8 cellular contexts compared by ENCODE assay signal in genomic region chr1:36321119-36321951, GRCh38. TPM values are rescaled to one million over a fixed set of nuclear protein-coding genes. Genes with fewer than 3 reads are reported as not detected.
DNase-seq lines count a peak whose midpoint lies in the region; ATAC-seq and TF ChIP-seq lines count a peak whose summit lies in the region.

No MANE protein-coding gene starts in this region.

- DNase-seq in activated CD4-positive, CD25-positive, alpha-beta regulatory T cell (lab: John Stamatoyannopoulos, UW) = no peak
- DNase-seq in activated T-helper 1 cell treated with anti-CD3 and anti-CD28 coated beads, Interleukin-12 subunit alpha, Interleukin-12 subunit beta, Interleukin-2, Interleukin-4 antibody, amounts not matched to agents 30 ng/mL and 10 ng/mL and 1 ng/mL, durations not matched to agents 14 hours and 24 hours and 36 hours (ENCODE audit: low spot score) = no peak
- DNase-seq in cardiac muscle cell (ENCODE audit: low read depth in 1 of 2, low spot score in 1 of 2) (peak; percentile 92 to 97), prostate gland (ENCODE audit: low spot score) (no peak), SKM-1 treated with dmso at 0.1 percent for 144 hours (lab: John Stamatoyannopoulos, UW; ENCODE audit: unreplicated experiment) (no peak), DMS79 (lab: John Stamatoyannopoulos, UW) (no peak)

- TF ChIP-seq CTCF in cardiac muscle cell (IDR thresholded peaks at IDR 0.05; ENCODE audit: low read depth, low read length) = no peak
- TF ChIP-seq CTCF in prostate gland (IDR thresholded peaks at IDR 0.05) = no peak

- H3K27me3 ChIP-seq in cardiac muscle cell (no peaks in the 10 kb centered on the region), prostate gland (replicated peaks; ENCODE audit: insufficient read depth) (no peaks in the 10 kb centered on the region)

- H3K27ac ChIP-seq in cardiac muscle cell = peak overlapping the region; percentile 83
- peak overlapping the region; percentile 30 to 87 for H3K27ac ChIP-seq in prostate gland

- TF ChIP-seq POLR2A in prostate gland (IDR thresholded peaks at IDR 0.05) = no peak

- intact Hi-C loops in activated T-helper 1 cell treated with anti-CD3 and anti-CD28 coated beads, Interleukin-12 subunit alpha, Interleukin-12 subunit beta, Interleukin-2, Interleukin-4 antibody, amounts not matched to agents 30 ng/mL and 10 ng/mL and 1 ng/mL, durations not matched to agents 14 hours and 24 hours and 36 hours (cut with micrococcal nuclease) = loop anchor here (1.0 to 5.0 kb wide), 2 partner anchors 48 to 66 kb away; partner anchors contain the start of gene STK40
- intact Hi-C loops in prostate gland (cut with DNase I) = no loop called here

- peaks cover 2% of the 10 kb centered on the region for H3K36me3 Mint-ChIP-seq in activated T-helper 1 cell treated with anti-CD3 and anti-CD28 coated beads, Interleukin-12 subunit alpha, Interleukin-12 subunit beta, Interleukin-2, Interleukin-4 antibody, amounts not matched to agents 30 ng/mL and 10 ng/mL and 1 ng/mL, durations not matched to agents 14 hours and 24 hours and 36 hours (ENCODE audit: low read depth)

- peak overlapping the region; percentile 48 for H3K27ac Mint-ChIP-seq in activated T-helper 1 cell treated with anti-CD3 and anti-CD28 coated beads, Interleukin-12 subunit alpha, Interleukin-12 subunit beta, Interleukin-2, Interleukin-4 antibody, amounts not matched to agents 30 ng/mL and 10 ng/mL and 1 ng/mL, durations not matched to agents 14 hours and 24 hours and 36 hours

- peaks cover 2% of the 10 kb centered on the region for H3K27me3 Mint-ChIP-seq in activated T-helper 1 cell treated with anti-CD3 and anti-CD28 coated beads, Interleukin-12 subunit alpha, Interleukin-12 subunit beta, Interleukin-2, Interleukin-4 antibody, amounts not matched to agents 30 ng/mL and 10 ng/mL and 1 ng/mL, durations not matched to agents 14 hours and 24 hours and 36 hours (ENCODE audit: insufficient read depth)

- WGBS in prostate gland = 51% methylated on average over 59 of the region's 59 CpGs

- no peaks in the 10 kb centered on the region for H3K36me3 ChIP-seq in cardiac muscle cell
- no peaks in the 10 kb centered on the region for H3K36me3 ChIP-seq in prostate gland

- peak; percentile 12 to 27 for ATAC-seq in activated CD4-positive, CD25-positive, alpha-beta regulatory T cell treated with anti-CD3 and anti-CD28 coated beads, Interleukin-2, amount 50 U/mL, for 24 hours
- ATAC-seq in GM21737 (IDR thresholded peaks at IDR 0.05; ENCODE audit: unreplicated experiment) = no peak

- peak overlapping the region; percentile 54 for H3K4me3 Mint-ChIP-seq in activated T-helper 1 cell treated with anti-CD3 and anti-CD28 coated beads, Interleukin-12 subunit alpha, Interleukin-12 subunit beta, Interleukin-2, Interleukin-4 antibody, amounts not matched to agents 30 ng/mL and 10 ng/mL and 1 ng/mL, durations not matched to agents 14 hours and 24 hours and 36 hours

- H3K9me3 Mint-ChIP-seq in activated T-helper 1 cell treated with anti-CD3 and anti-CD28 coated beads, Interleukin-12 subunit alpha, Interleukin-12 subunit beta, Interleukin-2, Interleukin-4 antibody, amounts not matched to agents 30 ng/mL and 10 ng/mL and 1 ng/mL, durations not matched to agents 14 hours and 24 hours and 36 hours = no peaks in the 10 kb centered on the region

- no peak overlapping the region for H3K4me3 ChIP-seq in cardiac muscle cell
- H3K4me3 ChIP-seq in prostate gland = peak overlapping the region; percentile 13 to 20

- peaks cover 31% of the 10 kb centered on the region for H3K4me1 ChIP-seq in cardiac muscle cell (ENCODE audit: low read depth)
- no peaks in the 10 kb centered on the region for H3K4me1 ChIP-seq in prostate gland (replicated peaks)

- H3K9me3 ChIP-seq in cardiac muscle cell (ENCODE audit: low read depth) (no peaks in the 10 kb centered on the region), prostate gland (no peaks in the 10 kb centered on the region)

- peaks cover 23% of the 10 kb centered on the region for H3K4me1 Mint-ChIP-seq in activated T-helper 1 cell treated with anti-CD3 and anti-CD28 coated beads, Interleukin-12 subunit alpha, Interleukin-12 subunit beta, Interleukin-2, Interleukin-4 antibody, amounts not matched to agents 30 ng/mL and 10 ng/mL and 1 ng/mL, durations not matched to agents 14 hours and 24 hours and 36 hours (ENCODE audit: low read depth)

RNA-seq across cellular contexts. Expression of gene EVA1B, which starts 2.1 kb away (rescaled TPM):
- total RNA-seq in activated T-helper 1 cell treated with anti-CD3 and anti-CD28 coated beads, Interleukin-12 subunit alpha, Interleukin-12 subunit beta, Interleukin-2, Interleukin-4 antibody, amounts not matched to agents 30 ng/mL and 10 ng/mL and 1 ng/mL, durations not matched to agents 14 hours and 24 hours and 36 hours = 10.6 and 10.9 TPM in 2 replicates
- total RNA-seq in cardiac muscle cell (26.6 and 40.4 TPM in 2 replicates), prostate gland (10 to 100 TPM; 67.1 to 78.7 TPM)
- polyA plus RNA-seq in cardiac muscle cell = 23.6 and 24.5 TPM in 2 replicates

RNA-seq across cellular contexts. Expression of gene SH3D21, which starts 15.2 kb away (rescaled TPM):
- total RNA-seq in activated T-helper 1 cell treated with anti-CD3 and anti-CD28 coated beads, Interleukin-12 subunit alpha, Interleukin-12 subunit beta, Interleukin-2, Interleukin-4 antibody, amounts not matched to agents 30 ng/mL and 10 ng/mL and 1 ng/mL, durations not matched to agents 14 hours and 24 hours and 36 hours = 7.5 and 8.3 TPM in 2 replicates
- total RNA-seq in cardiac muscle cell = 21.5 and 44.0 TPM in 2 replicates
- 13.5 and 22.8 TPM in 2 replicates for polyA plus RNA-seq in cardiac muscle cell
- 10 to 100 TPM in 1 of 2 donors, 1 to 10 TPM in 1; 8.1 to 10.6 TPM for total RNA-seq in prostate gland

Comparison
In these comparisons a context has a peak if more than half of its experiments do, and no peak if none do; other contexts are left out.
1. DNase-seq: peak in cardiac muscle cell (2 of 2); none in activated CD4-positive, CD25-positive, alpha-beta regulatory T cell (0 of 4), activated T-helper 1 cell treated with anti-CD3 and anti-CD28 coated beads, Interleukin-12 subunit alpha, Interleukin-12 subunit beta, Interleukin-2, Interleukin-4 antibody, amounts not matched to agents 30 ng/mL and 10 ng/mL and 1 ng/mL, durations not matched to agents 14 hours and 24 hours and 36 hours (single experiment), prostate gland (single experiment), SKM-1 treated with dmso at 0.1 percent for 144 hours (single experiment) and DMS79 (single experiment).